In the genomic region with DNA sequence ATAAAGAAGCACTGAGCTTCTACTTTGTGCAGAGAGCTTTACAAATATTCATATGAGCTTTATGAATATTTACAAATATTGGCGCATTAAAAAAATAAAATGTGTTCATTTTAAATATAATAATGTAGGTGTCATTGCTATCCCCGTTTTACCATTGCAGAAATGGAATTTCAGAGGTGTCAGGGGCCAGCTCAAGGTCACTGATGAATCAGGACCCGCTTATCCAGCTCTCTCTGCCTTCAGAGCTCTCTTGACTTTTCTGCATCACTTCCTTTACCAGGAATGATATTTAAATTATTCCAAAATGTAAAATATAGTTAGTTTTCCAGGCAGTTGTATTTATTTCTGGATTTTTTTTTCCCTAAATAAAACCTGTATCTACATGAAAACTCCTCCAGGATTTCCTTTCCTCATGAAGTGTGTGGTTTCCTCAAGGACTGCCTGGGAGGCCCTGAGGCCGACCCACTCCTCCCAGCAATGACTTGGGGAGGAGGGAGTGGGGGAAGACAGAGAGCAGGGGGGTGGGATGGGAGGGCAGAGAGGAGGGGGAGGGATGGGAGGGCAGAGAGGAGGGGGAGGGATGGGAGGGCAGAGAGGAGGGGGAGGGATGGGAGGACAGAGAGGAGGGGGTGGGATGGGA, we compare ENCODE assay signal across 1 cellular context.
TF ChIP-seq lines count a peak whose summit lies in the region.

No MANE protein-coding gene starts in this region.

TF ChIP-seq in HCT116, 20 proteins besides CTCF, POLR2A, EP300 and RAD21:
- TF ChIP-seq POLR2AphosphoS5 (IDR thresholded peaks at IDR 0.05; ENCODE audit: low read depth, low read length): no peak
- TF ChIP-seq ELF1 (IDR thresholded peaks at IDR 0.05; ENCODE audit: borderline replicate concordance, low read depth): no peak
- TF ChIP-seq, protein P1, sequence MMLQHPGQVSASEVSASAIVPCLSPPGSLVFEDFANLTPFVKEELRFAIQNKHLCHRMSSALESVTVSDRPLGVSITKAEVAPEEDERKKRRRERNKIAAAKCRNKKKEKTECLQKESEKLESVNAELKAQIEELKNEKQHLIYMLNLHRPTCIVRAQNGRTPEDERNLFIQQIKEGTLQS (IDR thresholded peaks at IDR 0.05): no peak
- TF ChIP-seq EZH2phosphoT487 (IDR thresholded peaks at IDR 0.05; ENCODE audit: borderline replicate concordance): no peak
- no peak for TF ChIP-seq SP1 (IDR thresholded peaks at IDR 0.05; ENCODE audit: low read depth)
